18 cellular contexts compared by ENCODE assay signal in the genomic region with DNA sequence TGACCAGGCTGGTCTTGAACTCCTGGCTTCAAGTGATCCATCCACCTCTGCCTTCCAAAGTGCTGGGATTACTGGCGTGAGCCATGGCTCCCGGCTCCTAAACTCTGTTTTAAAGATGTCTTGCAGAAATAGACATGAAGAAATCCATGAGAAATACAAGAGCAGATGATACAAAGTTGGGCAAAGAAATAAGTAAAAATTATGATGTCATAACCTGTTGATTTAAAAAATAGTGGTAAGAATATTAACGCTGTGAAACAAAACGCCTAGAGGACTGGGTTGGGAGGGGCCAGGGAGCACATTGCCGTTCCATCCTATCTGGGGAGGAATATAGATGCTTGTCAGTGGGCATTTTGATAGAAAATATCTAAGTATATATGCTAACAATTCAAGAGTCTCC. TPM values are rescaled to one million over a fixed set of nuclear protein-coding genes. Genes with fewer than 3 reads are reported as not detected.
DNase-seq lines count a peak whose midpoint lies in the region; ATAC-seq lines count a peak whose summit lies in the region.
"Had no signal": no experiment of that assay in that cellular context is flagged by ENCODE, and none has a peak within 500 bp of the region (broad histone marks: within the 10 kb centered on the region; RNA-seq: fewer than 3 reads in every experiment).

No MANE protein-coding gene starts in this region.

- H3K36me3 ChIP-seq in effector memory CD4-positive, alpha-beta T cell (ENCODE audit: control insufficient read depth, insufficient read depth, low read length) = peaks cover 5% of the 10 kb centered on the region
- H3K36me3 ChIP-seq: ovary, sigmoid colon had no signal

- peaks cover 82% of the 10 kb centered on the region for H3K4me1 Mint-ChIP-seq in stimulated activated naive CD8-positive, alpha-beta T cell treated with anti-CD3 and anti-CD28 coated beads, Interleukin-15, Interleukin-2, amounts not matched to agents 100 ng/mL and 50 ng/mL, for 24 hours (ENCODE audit: low read depth)
- peaks cover 64% of the 10 kb centered on the region for H3K4me1 Mint-ChIP-seq in T-helper 17 cell

- no peak for ATAC-seq in stimulated activated naive CD8-positive, alpha-beta T cell treated with anti-CD3 and anti-CD28 coated beads, Interleukin-15, Interleukin-2, amounts not matched to agents 100 U/mL and 50 U/mL, for 24 hours
- ATAC-seq in T-helper 17 cell = no peak
- ATAC-seq: Panc1 had no signal

- no peak for DNase-seq in stimulated activated naive CD8-positive, alpha-beta T cell treated with anti-CD3 and anti-CD28 coated beads, Interleukin-15, Interleukin-2, amounts not matched to agents 100 U/mL and 50 U/mL, for 24 hours
- DNase-seq in T-helper 17 cell (no peak), SKM-1 (lab: John Stamatoyannopoulos, UW; ENCODE audit: unreplicated experiment) (no peak), OCI-M2 (lab: John Stamatoyannopoulos, UW; ENCODE audit: unreplicated experiment) (no peak), 8988T (no peak)
- no peak for DNase-seq in effector memory CD4-positive, alpha-beta T cell
- no peak for DNase-seq in stimulated activated CD4-positive, alpha-beta T cell treated with anti-CD3 and anti-CD28 coated beads, Interleukin-4, amount 100 ng/mL, for 4 hours
- DNase-seq: activated CD4-positive, alpha-beta T cell treated with anti-CD3 and anti-CD28 coated beads, Interleukin-2, amount 50 U/mL, for 4 hours; endodermal cell; head of caudate nucleus; NCI-H1105; NCI-H2171 treated with DMSO at 0.1 percent for 48 hours; NCI-H748 treated with DMSO at 0.1 percent for 48 hours; ovary; sigmoid colon; stimulated activated CD4-positive, alpha-beta T cell treated with anti-CD3 and anti-CD28 coated beads, Interleukin-1b, Interleukin-23, amount 100 ng/mL, for 48 hours had no signal

- peak overlapping the region; percentile 61 for H3K27ac Mint-ChIP-seq in stimulated activated naive CD8-positive, alpha-beta T cell treated with anti-CD3 and anti-CD28 coated beads, Interleukin-15, Interleukin-2, amounts not matched to agents 100 ng/mL and 50 ng/mL, for 24 hours
- peak overlapping the region; percentile 96 for H3K27ac Mint-ChIP-seq in T-helper 17 cell
- H3K27ac Mint-ChIP-seq: endodermal cell had no signal

- H3K27me3 ChIP-seq in effector memory CD4-positive, alpha-beta T cell (replicated peaks; ENCODE audit: control insufficient read depth, insufficient read depth, low read length, poor library complexity, severe bottlenecking) = no peaks in the 10 kb centered on the region
- H3K27me3 ChIP-seq: ovary had no signal

- H3K9me3 Mint-ChIP-seq in stimulated activated naive CD8-positive, alpha-beta T cell treated with anti-CD3 and anti-CD28 coated beads, Interleukin-15, Interleukin-2, amounts not matched to agents 100 ng/mL and 50 ng/mL, for 24 hours = no peaks in the 10 kb centered on the region
- H3K9me3 Mint-ChIP-seq: endodermal cell had no signal

- peak overlapping the region; percentile 74 for H3K27ac ChIP-seq in effector memory CD4-positive, alpha-beta T cell (ENCODE audit: insufficient read depth, low read length, poor library complexity, severe bottlenecking)
- H3K27ac ChIP-seq: ovary, sigmoid colon had no signal

- H3K4me3 Mint-ChIP-seq in stimulated activated naive CD8-positive, alpha-beta T cell treated with anti-CD3 and anti-CD28 coated beads, Interleukin-15, Interleukin-2, amounts not matched to agents 100 ng/mL and 50 ng/mL, for 24 hours = peak overlapping the region; percentile 100
- H3K4me3 Mint-ChIP-seq in T-helper 17 cell = peak overlapping the region; percentile 100
- H3K4me3 Mint-ChIP-seq: endodermal cell had no signal

- H3K4me1 ChIP-seq in effector memory CD4-positive, alpha-beta T cell (ENCODE audit: control insufficient read depth, insufficient read depth, low read length, poor library complexity, severe bottlenecking) = peaks cover 54% of the 10 kb centered on the region

- H3K27me3 Mint-ChIP-seq in stimulated activated naive CD8-positive, alpha-beta T cell treated with anti-CD3 and anti-CD28 coated beads, Interleukin-15, Interleukin-2, amounts not matched to agents 100 ng/mL and 50 ng/mL, for 24 hours = no peaks in the 10 kb centered on the region
- no peaks in the 10 kb centered on the region for H3K27me3 Mint-ChIP-seq in T-helper 17 cell

- H3K4me3 ChIP-seq in effector memory CD4-positive, alpha-beta T cell (ENCODE audit: insufficient read depth, low read depth, low read length, poor library complexity, severe bottlenecking) = peak overlapping the region; percentile 87
- H3K4me3 ChIP-seq: ovary, sigmoid colon had no signal

- H3K36me3 Mint-ChIP-seq in stimulated activated naive CD8-positive, alpha-beta T cell treated with anti-CD3 and anti-CD28 coated beads, Interleukin-15, Interleukin-2, amounts not matched to agents 100 ng/mL and 50 ng/mL, for 24 hours (ENCODE audit: low read depth) = peaks cover 22% of the 10 kb centered on the region
- H3K36me3 Mint-ChIP-seq in T-helper 17 cell (ENCODE audit: low read depth) = peaks cover 4% of the 10 kb centered on the region

- no peaks in the 10 kb centered on the region for H3K9me3 ChIP-seq in T-helper 17 cell (ENCODE audit: control insufficient read depth, low read length, poor library complexity, severe bottlenecking)
- H3K9me3 ChIP-seq in effector memory CD4-positive, alpha-beta T cell (ENCODE audit: control insufficient read depth, low read length) = no peaks in the 10 kb centered on the region
- H3K9me3 ChIP-seq: ovary, sigmoid colon had no signal

RNA-seq across cellular contexts. Expression of a gene that starts 1.2 kb away (rescaled TPM):
- 100 to 1,000 TPM; 248 to 359 TPM for total RNA-seq in T-helper 17 cell

RNA-seq across cellular contexts. Expression of a gene that starts 17.9 kb away (rescaled TPM):
- total RNA-seq in T-helper 17 cell = 10 to 100 TPM; 14.0 to 15.4 TPM

RNA-seq across cellular contexts. Expression of a gene that starts 48.4 kb away (rescaled TPM):
- total RNA-seq in T-helper 17 cell = 100 to 1,000 TPM in 1 of 2 donors, 10 to 100 TPM in 1; 98.4 to 123 TPM
